ENCODE assay signal across 24 cellular contexts in the genomic region with DNA sequence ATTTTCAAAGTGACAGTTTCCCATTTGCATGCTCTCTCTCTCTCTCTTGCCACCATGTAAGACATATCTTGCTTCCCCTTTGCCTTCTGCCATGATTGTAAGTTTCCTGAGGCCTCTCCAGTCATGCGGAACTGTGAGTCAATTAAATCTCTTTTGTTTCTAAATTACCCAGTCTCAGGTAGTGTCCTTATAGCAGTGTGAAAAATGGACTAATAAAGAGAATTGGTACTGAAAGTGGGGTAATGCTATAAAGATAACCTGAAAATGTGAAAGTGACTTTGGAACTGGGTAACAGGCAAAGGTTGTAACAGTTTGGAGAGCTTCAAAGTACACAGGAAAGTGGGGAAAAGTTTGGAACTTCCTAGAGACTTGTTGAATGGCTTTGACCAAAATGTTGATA.
"Had no signal": no experiment of that assay in that cellular context is flagged by ENCODE, and none has a peak within 500 bp of the region (broad histone marks: within the 10 kb centered on the region; RNA-seq: fewer than 3 reads in every experiment).

No MANE protein-coding gene starts in this region.

- H3K27me3 ChIP-seq: SJSA1 had no signal

- H3K4me1 ChIP-seq: SJSA1 had no signal

- H3K9me3 ChIP-seq: SJSA1 had no signal

- H3K4me3 ChIP-seq: SJSA1, SK-N-MC had no signal

- DNase-seq: KBM-7, MV-4-11, NCI-H1048, NCI-H1105, NCI-H1417 treated with DMSO at 0.1 percent for 48 hours, NCI-H146, NCI-H1694 treated with DMSO at 0.1 percent for 48 hours, NCI-H1930, NCI-H2081, NCI-H2107, NCI-H2171, NCI-H226, NCI-H446, NCI-H510A, NCI-H524 treated with DMSO at 0.1 percent for 48 hours, NCI-H69, NCI-H774, Right ventricle myocardium superior, RPMI8226, SIG-M5, T-helper 2 cell had no signal

- H3K27ac ChIP-seq: HL-60, SJSA1, SK-N-MC had no signal

- H3K36me3 ChIP-seq: SJSA1 had no signal
